ENCODE assay signal across 21 cellular contexts in the genomic region with DNA sequence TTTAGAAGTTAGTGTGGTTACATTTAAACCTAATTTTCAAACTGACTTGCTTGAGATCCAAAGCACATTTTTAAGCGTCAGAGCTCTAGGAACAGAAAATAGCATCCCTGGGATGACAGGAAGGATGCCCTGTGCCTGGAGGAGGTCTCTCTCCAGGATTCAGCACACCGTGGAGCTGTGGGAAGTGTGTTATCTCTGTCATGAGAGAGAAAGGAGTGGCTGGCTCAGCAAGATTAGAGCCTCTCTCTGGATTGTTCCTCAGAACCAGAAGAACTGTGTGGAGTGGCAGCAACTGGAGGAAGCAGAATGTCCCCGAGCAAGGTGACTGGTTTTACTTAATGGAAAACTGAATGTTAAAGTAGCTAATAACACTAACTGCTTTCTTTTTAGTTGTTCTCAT.
DNase-seq lines count a peak whose midpoint lies in the region; ATAC-seq and TF ChIP-seq lines count a peak whose summit lies in the region.
"Had no signal": no experiment of that assay in that cellular context is flagged by ENCODE, and none has a peak within 500 bp of the region (broad histone marks: within the 10 kb centered on the region; RNA-seq: fewer than 3 reads in every experiment).

No MANE protein-coding gene starts in this region.

- POLR2A ChIA-PET in IMR-90 (lab: Charles Lee; ENCODE audit: unreplicated experiment): no interaction called here

- in situ Hi-C loops in IMR-90 (cut with MboI; ENCODE audit: low sequenced_read_pairs): no loop called here

- 0 out of 2 replicates have a peak overlapping the region, but pooled peaks have one; percentile 38 for H2AK5ac ChIP-seq in IMR-90 (ENCODE audit: low read depth, low read length)
- H2AK5ac ChIP-seq in mesendoderm (ENCODE audit: low read length): no peak overlapping the region

- H3K18ac ChIP-seq in IMR-90 (ENCODE audit: low read depth, low read length) (no peak overlapping the region), mesendoderm (ENCODE audit: low read length) (no peak overlapping the region)

- H3K36me3 Mint-ChIP-seq in osteocyte (ENCODE audit: unreplicated experiment): no peaks in the 10 kb centered on the region
- H3K36me3 Mint-ChIP-seq: CD14-positive monocyte had no signal

- H2AK9ac ChIP-seq in IMR-90 (replicated peaks; ENCODE audit: low read depth, low read length, poor library complexity): no peak overlapping the region

- peaks cover 8% of the 10 kb centered on the region for H3K9me3 Mint-ChIP-seq in osteocyte (ENCODE audit: unreplicated experiment)

- H3K27me3 Mint-ChIP-seq in osteocyte (ENCODE audit: unreplicated experiment): no peaks in the 10 kb centered on the region

- DNase-seq in IMR-90: no peak
- DNase-seq in left cardiac atrium: no peak
- peak; percentile 26 for DNase-seq in mesendoderm
- DNase-seq in osteocyte (ENCODE audit: extremely low spot score, unreplicated experiment): no peak
- DNase-seq in hepatic stellate cell (ENCODE audit: low spot score): no peak
- no peak for DNase-seq in T-helper 2 cell
- no peak for DNase-seq in SHP77 (lab: John Stamatoyannopoulos, UW)
- DNase-seq in lower leg skin (ENCODE audit: low spot score in 2 of 2): no peak
- DNase-seq: GOT3, MG63, NCI-H1417, NCI-H187, NCI-H2227 treated with DMSO at 0.1 percent for 48 hours, NCI-H510A, NCI-H748 treated with DMSO at 0.1 percent for 48 hours had no signal

- no peak overlapping the region for H3K4me3 Mint-ChIP-seq in osteocyte (ENCODE audit: unreplicated experiment)
- H3K4me3 Mint-ChIP-seq: B cell, CD14-positive monocyte had no signal

- CTCF ChIA-PET in IMR-90 (lab: Yijun Ruan, JAX): no interaction called here

- no peak for TF ChIP-seq POLR2A in IMR-90 (IDR thresholded peaks at IDR 0.05; ENCODE audit: low read depth, low read length)
- no peak for TF ChIP-seq POLR2A in lower leg skin (IDR thresholded peaks at IDR 0.05)

- H4K20me1 ChIP-seq in IMR-90 (ENCODE audit: insufficient read depth, low read length): no peaks in the 10 kb centered on the region

- H3K27ac ChIP-seq in IMR-90 (ENCODE audit: insufficient read depth, low read length): no peak overlapping the region
- no peak overlapping the region for H3K27ac ChIP-seq in mesendoderm (ENCODE audit: low read depth, low read length)
- H3K27ac ChIP-seq: SJSA1 had no signal

- TF ChIP-seq RAD21 in IMR-90 (IDR thresholded peaks at IDR 0.05; ENCODE audit: low read length): no peak

- H2BK120ac ChIP-seq in IMR-90 (ENCODE audit: low read depth, low read length): no peak overlapping the region
- no peak overlapping the region for H2BK120ac ChIP-seq in mesendoderm (ENCODE audit: low read depth, low read length)

- intact Hi-C loops in IMR-90 (cut with micrococcal nuclease): no loop called here
- intact Hi-C loops in left cardiac atrium (cut with DNase I): no loop called here
- intact Hi-C loops in lower leg skin (cut with DNase I; ENCODE audit: low total_unique reads): no loop called here

- no peaks in the 10 kb centered on the region for H3K79me2 ChIP-seq in mesendoderm (ENCODE audit: control insufficient read depth, insufficient read depth, low read length)

- H2BK20ac ChIP-seq in IMR-90 (ENCODE audit: low read depth, low read length): no peak overlapping the region

- H3K9me3 ChIP-seq in IMR-90 (ENCODE audit: control insufficient read depth, insufficient read depth, low read length): no peaks in the 10 kb centered on the region
- H3K9me3 ChIP-seq: MG63, SJSA1 had no signal

- H2AFZ ChIP-seq in IMR-90 (replicated peaks; ENCODE audit: low read length, poor library complexity): peak overlapping the region; percentile 4

- H3K27me3 ChIP-seq in IMR-90 (ENCODE audit: control insufficient read depth, insufficient read depth, low read length): no peaks in the 10 kb centered on the region
- no peaks in the 10 kb centered on the region for H3K27me3 ChIP-seq in mesendoderm (ENCODE audit: insufficient read depth, low read length, poor library complexity)
- H3K27me3 ChIP-seq: MG63, SJSA1 had no signal

- H3K14ac ChIP-seq in IMR-90 (replicated peaks; ENCODE audit: low read depth, low read length): no peak overlapping the region

- H3K4ac ChIP-seq in IMR-90 (ENCODE audit: low read depth, low read length): no peak overlapping the region
- H3K4ac ChIP-seq in mesendoderm (ENCODE audit: low read depth, low read length): no peak overlapping the region

- peak overlapping the region; percentile 79 for H3K27ac Mint-ChIP-seq in osteocyte (ENCODE audit: unreplicated experiment)
- H3K27ac Mint-ChIP-seq: B cell, CD14-positive monocyte had no signal

- H3K79me1 ChIP-seq in IMR-90 (ENCODE audit: low read depth in 1 of 2, low read length in 2 of 2) (no peaks in the 10 kb centered on the region), mesendoderm (ENCODE audit: low read length) (no peaks in the 10 kb centered on the region)

- H3K9ac ChIP-seq in IMR-90 (ENCODE audit: low read depth, low read length) (no peak overlapping the region), mesendoderm (ENCODE audit: low read length) (no peak overlapping the region)

- H3K36me3 ChIP-seq in IMR-90 (ENCODE audit: control insufficient read depth, insufficient read depth, low read length) (no peaks in the 10 kb centered on the region), mesendoderm (ENCODE audit: control insufficient read depth, insufficient read depth, low read length) (no peaks in the 10 kb centered on the region)
- H3K36me3 ChIP-seq: MG63, SJSA1 had no signal

- dilution Hi-C loops in IMR-90 (cut with HindIII; ENCODE audit: low sequenced_read_pairs, unreplicated experiment): no loop called here

- BruUV-seq in IMR-90 (replicated peaks; lab: Mats Ljungman, UMichigan): no TSS peak

- no peak overlapping the region for H3K23ac ChIP-seq in IMR-90 (ENCODE audit: low read depth, low read length)
- H3K23ac ChIP-seq in mesendoderm (ENCODE audit: low read length): no peak overlapping the region

- TF ChIP-seq CTCF in IMR-90 (conservative IDR thresholded peaks at IDR 0.05; ENCODE audit: low read depth, low read length) (no peak), osteocyte (IDR thresholded peaks at IDR 0.05) (no peak), lower leg skin (IDR thresholded peaks at IDR 0.05) (no peak)

- H3K4me1 ChIP-seq in IMR-90 (ENCODE audit: control insufficient read depth, insufficient read depth, low read length) (peaks cover 2% of the 10 kb centered on the region), mesendoderm (ENCODE audit: control insufficient read depth, low read depth, low read length) (no peaks in the 10 kb centered on the region)

- no peaks in the 10 kb centered on the region; the same call in 1 of the 2 replicates for H3K9me1 ChIP-seq in IMR-90 (ENCODE audit: insufficient read depth, low read length)

- no peak for ATAC-seq in IMR-90 (ENCODE audit: low read depth)
- peak; percentile 70 to 78 for ATAC-seq in left cardiac atrium
- ATAC-seq: HCT116, K562, Panc1 had no signal

- H4K5ac ChIP-seq in IMR-90 (ENCODE audit: low read depth, low read length) (no peak overlapping the region), mesendoderm (ENCODE audit: low read length) (no peak overlapping the region)

- no peak overlapping the region for H4K8ac ChIP-seq in IMR-90 (ENCODE audit: low read depth in 2 of 2, low read length in 2 of 2)
- H4K8ac ChIP-seq in mesendoderm (ENCODE audit: low read depth, low read length): no peak overlapping the region

- H2BK5ac ChIP-seq in IMR-90 (ENCODE audit: low read depth, low read length, poor library complexity, severe bottlenecking) (no peak overlapping the region), mesendoderm (ENCODE audit: low read length) (no peak overlapping the region)

- H3K56ac ChIP-seq in IMR-90 (ENCODE audit: extremely low read depth, insufficient read depth, low read length): no peak overlapping the region
- no peak overlapping the region for H3K56ac ChIP-seq in mesendoderm (ENCODE audit: low read length)

- 20% methylated on average over 1 of the region's 3 CpGs; no CpG with 5 or more reads in 1 of the 2 experiments for WGBS in IMR-90 (ENCODE audit: extremely low coverage in 2 of 2, insufficient read length in 1 of 2), 2 experiments
- no CpG with 5 or more reads among the region's 3 CpGs for WGBS in mesendoderm (ENCODE audit: extremely low coverage, insufficient coverage, low lambda C conversion rate)
- 61 to 62% methylated on average over 3 of the region's 3 CpGs for WGBS in lower leg skin, 2 donors

- no peak overlapping the region for H3K4me2 ChIP-seq in IMR-90 (ENCODE audit: low read depth, low read length)
- H3K4me2 ChIP-seq in mesendoderm (ENCODE audit: low read length): no peak overlapping the region

- no peak overlapping the region for H4K91ac ChIP-seq in IMR-90 (ENCODE audit: insufficient read depth, low read depth, low read length)

- H3K4me3 ChIP-seq in IMR-90 (ENCODE audit: insufficient read depth, low read depth, low read length) (no peak overlapping the region), mesendoderm (ENCODE audit: low read length) (no peak overlapping the region), lower leg skin (ENCODE audit: low read depth, poor library complexity, severe bottlenecking) (no peak overlapping the region)
- H3K4me3 ChIP-seq: K562, MG63, SJSA1 had no signal

- H2BK15ac ChIP-seq in IMR-90 (ENCODE audit: low read depth, low read length): no peak overlapping the region
- no peak overlapping the region for H2BK15ac ChIP-seq in mesendoderm (replicated peaks; ENCODE audit: low read depth)

- H3K4me1 Mint-ChIP-seq in osteocyte (ENCODE audit: unreplicated experiment): peaks cover 47% of the 10 kb centered on the region
- H3K4me1 Mint-ChIP-seq: B cell, CD14-positive monocyte had no signal

TF ChIP-seq in IMR-90, 13 proteins besides CTCF, POLR2A, EP300 and RAD21:
- TF ChIP-seq MAZ (IDR thresholded peaks at IDR 0.05; ENCODE audit: borderline replicate concordance, low read depth, low read length): no peak
- TF ChIP-seq RCOR1 (IDR thresholded peaks at IDR 0.05; ENCODE audit: insufficient replicate concordance, low read length): no peak
- no peak for TF ChIP-seq MAFK (IDR thresholded peaks at IDR 0.05; ENCODE audit: low read depth, low read length)
- no peak for TF ChIP-seq CHD1 (IDR thresholded peaks at IDR 0.05; ENCODE audit: low read depth, low read length)
- TF ChIP-seq NFE2L2 (IDR thresholded peaks at IDR 0.05; ENCODE audit: low read depth, low read length): no peak
